Comparison of ENCODE assay signal across 8 cellular contexts in the genomic region with DNA sequence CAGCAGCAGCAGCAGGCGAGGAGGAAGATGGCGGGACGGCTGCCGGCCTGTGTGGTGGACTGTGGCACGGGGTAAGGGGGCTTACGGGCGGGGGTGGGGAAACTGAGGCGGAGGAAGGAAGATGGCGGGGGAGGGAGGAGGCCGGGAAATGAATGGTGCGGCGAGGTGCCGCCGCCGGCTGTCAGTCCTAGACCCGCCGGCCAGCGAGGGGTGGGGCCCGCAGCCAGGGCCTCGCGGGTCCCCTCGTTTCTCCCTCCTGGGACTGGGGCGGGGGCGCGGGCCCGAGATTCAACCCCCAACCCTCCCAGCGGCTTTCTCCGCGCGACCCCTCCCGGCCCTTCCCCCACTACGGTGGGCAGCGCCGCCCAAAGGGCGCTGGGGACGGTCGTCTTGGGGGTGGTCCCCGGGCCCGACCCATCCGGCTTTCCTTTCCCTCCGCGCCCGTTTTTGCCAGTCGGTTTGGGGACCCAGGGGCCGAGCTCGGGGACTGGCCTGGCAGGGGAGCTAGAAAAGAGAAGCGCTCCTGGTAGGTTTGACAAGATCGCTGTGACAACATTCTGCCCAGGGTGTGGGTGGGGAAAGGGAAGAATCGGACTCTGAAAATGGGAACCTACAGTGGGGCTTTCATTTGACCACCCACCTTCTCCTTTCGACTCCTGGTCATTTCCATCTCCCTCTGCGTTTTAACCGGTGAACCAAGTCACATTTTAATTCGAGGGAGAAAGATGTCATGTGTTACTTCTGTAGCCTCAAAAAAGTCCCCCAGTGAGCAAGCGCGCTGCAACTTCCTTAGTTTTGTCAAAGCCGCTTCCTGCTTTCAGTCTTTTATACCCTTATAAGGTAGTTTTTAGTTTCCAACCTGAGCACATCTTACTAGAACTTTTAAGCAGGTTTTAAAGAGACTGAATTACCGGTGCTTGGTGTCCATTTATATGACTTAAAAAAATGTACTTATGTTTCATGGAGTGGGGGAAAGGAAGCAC. TPM values are rescaled to one million over a fixed set of nuclear protein-coding genes. Genes with fewer than 3 reads are reported as not detected.
DNase-seq lines count a peak whose midpoint lies in the region; ATAC-seq, FAIRE-seq and TF ChIP-seq lines count a peak whose summit lies in the region.

No MANE protein-coding gene starts in this region.

- H2AK5ac ChIP-seq in H1 (ENCODE audit: low read depth, low read length), result no peak overlapping the region

- peak overlapping the region; percentile 80 to 96 (median 90) for H3K9ac ChIP-seq in H1 (replicated peaks in 1 of 4; ENCODE audit: extremely low read depth in 1 of 4, low read depth in 3 of 4, low read length in 3 of 4)

- H2BK20ac ChIP-seq in H1 (ENCODE audit: low read length), result no peak overlapping the region

- peak overlapping the region; percentile 92 for H4K91ac ChIP-seq in H1 (replicated peaks; ENCODE audit: insufficient read length, low read length)

- no peaks in the 10 kb centered on the region; a peak in 1 of 8 replicates for H3K36me3 ChIP-seq in H1 (ENCODE audit: control insufficient read depth in 2 of 4, insufficient read depth in 4 of 4, low read length in 3 of 4)
- H3K36me3 ChIP-seq in mesodermal cell (ENCODE audit: control insufficient read depth, insufficient read depth, low read length), result peaks cover 18% of the 10 kb centered on the region

- H2BK12ac ChIP-seq in H1 (ENCODE audit: low read depth, low read length), result peak overlapping the region; percentile 88; the same call in 1 of the 2 replicates

- H3K56ac ChIP-seq in H1 (replicated peaks; ENCODE audit: insufficient read length, low read depth, low read length), result peak overlapping the region; percentile 37

- H3K4me1 ChIP-seq in H1 (replicated peaks in 1 of 4; ENCODE audit: control insufficient read depth in 3 of 4, insufficient read depth in 4 of 4, low read length in 3 of 4) (peaks cover 0 to 13% (median 6%) of the 10 kb centered on the region in 4 experiments; a peak in 4 of 7 replicates), mesodermal cell (ENCODE audit: control insufficient read depth, insufficient read depth, low read length, poor library complexity, severe bottlenecking) (peaks cover 35% of the 10 kb centered on the region)

- peak; percentile 23 for ATAC-seq in HG02943 (IDR thresholded peaks at IDR 0.05; ENCODE audit: low read depth, unreplicated experiment)

- no peak overlapping the region for H2AFZ ChIP-seq in H1 (ENCODE audit: low read length)

- DNase-seq in NCI-H748 (lab: John Stamatoyannopoulos, UW; ENCODE audit: unreplicated experiment) (peak; percentile 46), NCI-H748 treated with DMSO at 0.1 percent for 48 hours (lab: John Stamatoyannopoulos, UW) (no peak), NCI-H526 treated with DMSO at 0.1 percent for 48 hours (lab: John Stamatoyannopoulos, UW) (peak; percentile 23), H1 (ENCODE audit: low read depth in 1 of 2, low spot score in 2 of 2) (peak in 1 of 2 experiments; percentile 76)
- DNase-seq in activated CD8-positive, alpha-beta memory T cell treated with anti-CD3 and anti-CD28 coated beads for 24 hours, result peak; percentile 84
- peak; percentile 52 to 55 for DNase-seq in stimulated activated CD8-positive, alpha-beta memory T cell treated with anti-CD3 and anti-CD28 coated beads, Interleukin-15, amount 100 ng/mL, for 48 hours (ENCODE audit: low read depth in 2 of 2)

- no peak for TF ChIP-seq EP300 in H1 (IDR thresholded peaks at IDR 0.05; ENCODE audit: borderline replicate concordance in 1 of 2, low read depth in 2 of 2, low read length in 2 of 2)

- H3K79me1 ChIP-seq in H1 (ENCODE audit: low read depth, low read length), result no peaks in the 10 kb centered on the region; the same call in 1 of the 2 replicates

- TF ChIP-seq RAD21 in H1 (IDR thresholded peaks at IDR 0.05 in 1 of 2, conservative IDR thresholded peaks at IDR 0.05 in 1 of 2; ENCODE audit: low read depth in 2 of 2, low read length in 2 of 2), result no peak; a peak in 1 of 4 replicates

- H3K27ac ChIP-seq in H1 (ENCODE audit: low read depth, low read length) (peak overlapping the region; percentile 84), mesodermal cell (ENCODE audit: low read depth, low read length, severe bottlenecking) (peak overlapping the region; percentile 99)

- no peak for FAIRE-seq in H1 (lab: Jason Lieb, UNC)

- H3K18ac ChIP-seq in H1 (ENCODE audit: extremely low read depth, low read length), result peak overlapping the region; percentile 98

- TF ChIP-seq CTCF in H1 (IDR thresholded peaks at IDR 0.05; ENCODE audit: control extremely low read depth in 1 of 3, insufficient read depth in 1 of 3, low read depth in 1 of 3, low read length in 3 of 3), result no peak

- H3K23me2 ChIP-seq in H1 (ENCODE audit: low read depth, low read length), result peaks cover 4% of the 10 kb centered on the region

- H3K79me2 ChIP-seq in H1 (ENCODE audit: control insufficient read depth in 1 of 2, insufficient read depth in 2 of 2, low read length in 2 of 2), result peaks cover 2 to 54% of the 10 kb centered on the region in 2 experiments; a peak in 2 of 4 replicates

- H2BK120ac ChIP-seq in H1 (replicated peaks; ENCODE audit: low read depth, low read length), result no peak overlapping the region

- H3K27me3 ChIP-seq in H1 (replicated peaks in 1 of 4; ENCODE audit: control insufficient read depth in 3 of 4, extremely low read depth in 1 of 4, insufficient read depth in 3 of 4, low read length in 3 of 4), result no peaks in the 10 kb centered on the region

- 2% methylated on average over 11 of the region's 57 CpGs; no CpG with 5 or more reads in 1 of the 2 experiments for WGBS in H1 (ENCODE audit: extremely low coverage in 1 of 2, insufficient coverage in 1 of 2, insufficient read length in 1 of 2, insufficient replicate concordance in 2 of 2, low coverage in 1 of 2, low lambda C conversion rate in 2 of 2, missing lambda C conversion rate in 1 of 2), 2 experiments
- 0 to 1% methylated on average over 23 to 36 of the region's 57 CpGs for WGBS in mesodermal cell (ENCODE audit: insufficient coverage in 2 of 2), 2 experiments

- CTCF ChIA-PET in H1 (lab: Charles Lee; ENCODE audit: partially characterized antibody), result no interaction called here

- H4K20me1 ChIP-seq in H1 (replicated peaks in 1 of 2; ENCODE audit: control insufficient read depth in 1 of 2, insufficient read depth in 2 of 2, low read length in 2 of 2), result peaks cover 5 to 12% of the 10 kb centered on the region in 2 experiments

- H3K9me3 ChIP-seq in H1 (ENCODE audit: insufficient read depth in 2 of 2, low read depth in 1 of 2, low read length in 1 of 2) (no peaks in the 10 kb centered on the region), mesodermal cell (ENCODE audit: control insufficient read depth, low read length) (no peaks in the 10 kb centered on the region)

- H4K5ac ChIP-seq in H1 (ENCODE audit: insufficient read length, low read depth, low read length), result peak overlapping the region; percentile 96

- H4K8ac ChIP-seq in H1 (ENCODE audit: extremely low read depth, insufficient read depth, low read length), result peak overlapping the region; percentile 97; the same call in 1 of the 2 replicates

- no peak overlapping the region for H3K23ac ChIP-seq in H1 (ENCODE audit: insufficient read length)

- peak overlapping the region; percentile 98 for H2BK5ac ChIP-seq in H1 (ENCODE audit: low read depth, low read length)

- peak overlapping the region; percentile 76 to 83 for H3K4me2 ChIP-seq in H1 (ENCODE audit: insufficient read depth in 1 of 2, low read depth in 2 of 2, low read length in 2 of 2)

- peak overlapping the region; percentile 80 to 95 (median 87) for H3K4me3 ChIP-seq in H1 (ENCODE audit: extremely low read depth in 1 of 4, insufficient read depth in 2 of 4, low read depth in 3 of 4, low read length in 4 of 4)
- peak overlapping the region; percentile 98 for H3K4me3 ChIP-seq in mesodermal cell (ENCODE audit: extremely low read depth, insufficient read depth, low read length, poor library complexity, severe bottlenecking)

- no peak overlapping the region for H3K14ac ChIP-seq in H1 (ENCODE audit: insufficient read length)

- POLR2A ChIA-PET in H1 (lab: Charles Lee; ENCODE audit: partially characterized antibody), result interaction anchor here (0.6 to 4.1 kb wide), 9 partner anchors 9 to 137 kb away, joined by 3 to 50 read pairs (median 4); a partner anchor contains a TSS

- TF ChIP-seq POLR2A in H1 (IDR thresholded peaks at IDR 0.05; ENCODE audit: control extremely low read depth in 1 of 2, low read depth in 2 of 2, low read length in 2 of 2), result peak; percentile 43 to 80

- no peak overlapping the region for H2BK15ac ChIP-seq in H1 (ENCODE audit: low read length)

- peak overlapping the region; percentile 46 for H3K4ac ChIP-seq in H1 (replicated peaks; ENCODE audit: insufficient read length, low read depth, low read length)

TF ChIP-seq in H1, 55 proteins besides CTCF, POLR2A, EP300 and RAD21 (continues in another document):
- TF ChIP-seq POU5F1 (IDR thresholded peaks at IDR 0.05; ENCODE audit: low read depth, low read length) (no peak), ASH2L (IDR thresholded peaks at IDR 0.05; ENCODE audit: low read length) (peak; percentile 46), SIRT6 (IDR thresholded peaks at IDR 0.05; ENCODE audit: low read length) (no peak), TBP (IDR thresholded peaks at IDR 0.05; ENCODE audit: low read depth, low read length) (peak; percentile 61), CREB1 (IDR thresholded peaks at IDR 0.05) (no peak), CBX5 (IDR thresholded peaks at IDR 0.05; ENCODE audit: low read depth, low read length) (no peak), KDM1A (IDR thresholded peaks at IDR 0.05; ENCODE audit: borderline replicate concordance, low read length) (no peak), TAF1 (IDR thresholded peaks at IDR 0.05; ENCODE audit: low read depth, low read length) (peak; percentile 60)

RNA-seq across cellular contexts. Expression of a gene that starts 0.7 kb away (rescaled TPM):
- 184 and 189 TPM in 2 replicates for total RNA-seq in H1 (2021; fragmentation: NEBNext Ultra II Directional; extraction: Animal tissue kit (Norgen Biotek cat#: 25700))
- 32.5 and 51.7 TPM in 2 replicates for polyA plus RNA-seq in H1 (2011; rRNA removed)
- polyA plus RNA-seq in H1 (2011; cell fraction: cytosol; rRNA removed), result 84.8 TPM
- polyA plus RNA-seq in H1 (2011; cell fraction: nucleus; rRNA removed), result 31.7 TPM
- polyA plus RNA-seq in H1 (2012, experiment 1 of 2), result 95.9 to 118 TPM (median 110 TPM) in 4 replicates
- 9.4 TPM for polyA plus RNA-seq in H1 (2012, experiment 2 of 2)
- polyA plus RNA-seq in H1 (2013, experiment 1 of 2), result 81.1 TPM
- 87.4 TPM for polyA plus RNA-seq in H1 (2013, experiment 2 of 2)
- 138 and 148 TPM in 2 replicates for polyA minus RNA-seq in H1 (2011; rRNA and poly(A)+ RNA removed)
- 159 TPM for polyA minus RNA-seq in H1 (2011; cell fraction: cytosol; rRNA and poly(A)+ RNA removed)
- 89.2 TPM for polyA minus RNA-seq in H1 (2011; cell fraction: nucleus; rRNA and poly(A)+ RNA removed)
- 138 TPM for polyA plus RNA-seq in mesodermal cell (2013, experiment 1 of 2)
- 141 TPM for polyA plus RNA-seq in mesodermal cell (2013, experiment 2 of 2)
